ENCODE assay signal across 20 cellular contexts in genomic region chr2:235842941-235843340, GRCh38.
DNase-seq lines count a peak whose midpoint lies in the region; ATAC-seq and TF ChIP-seq lines count a peak whose summit lies in the region.
"Had no signal": no experiment of that assay in that cellular context is flagged by ENCODE, and none has a peak within 500 bp of the region (broad histone marks: within the 10 kb centered on the region; RNA-seq: fewer than 3 reads in every experiment).

No MANE protein-coding gene starts in this region.

- H3K9ac ChIP-seq in endodermal cell (ENCODE audit: extremely low read depth, low read length, poor library complexity, severe bottlenecking), result no peak overlapping the region
- H3K9ac ChIP-seq: BLaER1 had no signal

- no peak for TF ChIP-seq CTCF in endodermal cell (conservative IDR thresholded peaks at IDR 0.05)
- TF ChIP-seq CTCF in neural crest cell (conservative IDR thresholded peaks at IDR 0.05), result no peak
- no peak for TF ChIP-seq CTCF in CD4-positive, alpha-beta T cell (IDR thresholded peaks at IDR 0.05)

- H3K4me1 Mint-ChIP-seq in endodermal cell, result no peaks in the 10 kb centered on the region
- H3K4me1 Mint-ChIP-seq in neural crest cell, result peaks cover 17% of the 10 kb centered on the region
- H3K4me1 Mint-ChIP-seq in CD4-positive, alpha-beta T cell (ENCODE audit: low read depth), result no peaks in the 10 kb centered on the region
- H3K4me1 Mint-ChIP-seq: B cell; CD4-positive, CD25-positive, alpha-beta regulatory T cell; CD8-positive, alpha-beta memory T cell had no signal

- H3K27ac Mint-ChIP-seq in endodermal cell (no peak overlapping the region), neural crest cell (ENCODE audit: unreplicated experiment) (peak overlapping the region; percentile 15)
- H3K27ac Mint-ChIP-seq in CD4-positive, alpha-beta T cell, result no peak overlapping the region
- H3K27ac Mint-ChIP-seq: B cell; CD4-positive, CD25-positive, alpha-beta regulatory T cell; CD8-positive, alpha-beta memory T cell; GM23338; HFFc6 had no signal

- CTCF ChIA-PET in CD4-positive, alpha-beta T cell (lab: Charles Lee), result no interaction called here

- no peak overlapping the region for H3K27ac ChIP-seq in endodermal cell (ENCODE audit: low read depth, low read length)
- H3K27ac ChIP-seq in CD4-positive, alpha-beta T cell (ENCODE audit: low read depth, low read length), result no peak overlapping the region
- H3K27ac ChIP-seq: 22Rv1, BLaER1, C4-2B had no signal

- H3K27me3 ChIP-seq in endodermal cell (ENCODE audit: control insufficient read depth, insufficient read depth, low read length, poor library complexity, severe bottlenecking), result no peaks in the 10 kb centered on the region
- H3K27me3 ChIP-seq in CD4-positive, alpha-beta T cell (ENCODE audit: control insufficient read depth, insufficient read depth, low read length), result no peaks in the 10 kb centered on the region
- H3K27me3 ChIP-seq: BLaER1 had no signal

- no peaks in the 10 kb centered on the region for H3K4me1 ChIP-seq in endodermal cell (ENCODE audit: control insufficient read depth, insufficient read depth, low read length)
- H3K4me1 ChIP-seq: BLaER1, HAP-1 had no signal

- H3K27me3 Mint-ChIP-seq in endodermal cell (ENCODE audit: insufficient read depth) (no peaks in the 10 kb centered on the region), neural crest cell (ENCODE audit: low read depth) (no peaks in the 10 kb centered on the region)
- peaks cover 10% of the 10 kb centered on the region for H3K27me3 Mint-ChIP-seq in CD4-positive, alpha-beta T cell
- H3K27me3 Mint-ChIP-seq: B cell; CD4-positive, CD25-positive, alpha-beta regulatory T cell had no signal

- no peak for ATAC-seq in CD4-positive, alpha-beta T cell (ENCODE audit: poor library complexity)
- ATAC-seq: GM23338 had no signal

- POLR2A ChIA-PET in CD4-positive, alpha-beta T cell (lab: Charles Lee), result no interaction called here

- no peaks in the 10 kb centered on the region for H3K36me3 ChIP-seq in endodermal cell (ENCODE audit: control insufficient read depth, insufficient read depth, low read length)
- H3K36me3 ChIP-seq: HAP-1 had no signal

- H3K4me3 Mint-ChIP-seq in endodermal cell (no peak overlapping the region), neural crest cell (no peak overlapping the region)
- H3K4me3 Mint-ChIP-seq in CD4-positive, alpha-beta T cell, result no peak overlapping the region
- H3K4me3 Mint-ChIP-seq: B cell; CD4-positive, CD25-positive, alpha-beta regulatory T cell; GM23338; HFFc6 had no signal

- H3K36me3 Mint-ChIP-seq in endodermal cell (ENCODE audit: low read depth), result no peaks in the 10 kb centered on the region
- H3K36me3 Mint-ChIP-seq in neural crest cell (ENCODE audit: low read depth), result peaks cover 5% of the 10 kb centered on the region
- no peaks in the 10 kb centered on the region for H3K36me3 Mint-ChIP-seq in CD4-positive, alpha-beta T cell (ENCODE audit: low read depth)
- H3K36me3 Mint-ChIP-seq: CD4-positive, CD25-positive, alpha-beta regulatory T cell; CD8-positive, alpha-beta memory T cell had no signal

- no peaks in the 10 kb centered on the region for H3K9me3 ChIP-seq in endodermal cell (ENCODE audit: control insufficient read depth, low read length)
- no peaks in the 10 kb centered on the region for H3K9me3 ChIP-seq in CD4-positive, alpha-beta T cell (ENCODE audit: control insufficient read depth, low read length)
- H3K9me3 ChIP-seq: BLaER1, HAP-1 had no signal

- no peak overlapping the region for H3K4me3 ChIP-seq in endodermal cell (ENCODE audit: low read length)
- H3K4me3 ChIP-seq: BLaER1, GM23338, HAP-1 had no signal

- DNase-seq in activated effector memory CD4-positive, alpha-beta T cell treated with anti-CD3 and anti-CD28 coated beads, Interleukin-2, amount 50 U/mL, for 16 hours, result peak; percentile 46
- DNase-seq in activated effector memory CD4-positive, alpha-beta T cell treated with Interleukin-2 at 50 U/mL for 16 hours, result no peak
- peak; percentile 29 for DNase-seq in endodermal cell
- DNase-seq in neural crest cell (ENCODE audit: low read depth, low spot score), result no peak
- peak; percentile 35 for DNase-seq in ureter (ENCODE audit: low spot score)
- DNase-seq in activated gamma-delta T cell (lab: John Stamatoyannopoulos, UW), result no peak
- no peak for DNase-seq in CD4-positive, alpha-beta T cell
- DNase-seq in activated CD4-positive, CD25-positive, alpha-beta regulatory T cell (lab: John Stamatoyannopoulos, UW), result no peak
- DNase-seq: CD4-positive, CD25-positive, alpha-beta regulatory T cell; CD8-positive, alpha-beta memory T cell; COR-L47; DMS153; DND-41; HFFc6 had no signal

- intact Hi-C loops in CD4-positive, alpha-beta T cell (cut with DNase I, micrococcal nuclease), result no loop called here

- WGBS in endodermal cell (ENCODE audit: insufficient coverage in 1 of 2, insufficient read length in 1 of 2), 2 experiments, result 93 to 96% methylated on average over 9 to 13 of the region's 13 CpGs

- H3K9me3 Mint-ChIP-seq in endodermal cell (no peaks in the 10 kb centered on the region), neural crest cell (no peaks in the 10 kb centered on the region)
- H3K9me3 Mint-ChIP-seq in CD4-positive, alpha-beta T cell, result no peaks in the 10 kb centered on the region
- H3K9me3 Mint-ChIP-seq: CD4-positive, CD25-positive, alpha-beta regulatory T cell; CD8-positive, alpha-beta memory T cell; GM23338; HFFc6 had no signal

Comparison
In these comparisons a context has a peak if more than half of its experiments do, and no peak if none do; other contexts are left out.
1. DNase-seq: peak in activated effector memory CD4-positive, alpha-beta T cell treated with anti-CD3 and anti-CD28 coated beads, Interleukin-2, amount 50 U/mL, for 16 hours (single experiment), endodermal cell (single experiment) and ureter (single experiment); none in activated effector memory CD4-positive, alpha-beta T cell treated with Interleukin-2 at 50 U/mL for 16 hours (single experiment), neural crest cell (single experiment), activated gamma-delta T cell (single experiment), CD4-positive, alpha-beta T cell (0 of 10) and activated CD4-positive, CD25-positive, alpha-beta regulatory T cell (0 of 4).